Comparison of ENCODE assay signal across 3 cellular contexts in the genomic region with DNA sequence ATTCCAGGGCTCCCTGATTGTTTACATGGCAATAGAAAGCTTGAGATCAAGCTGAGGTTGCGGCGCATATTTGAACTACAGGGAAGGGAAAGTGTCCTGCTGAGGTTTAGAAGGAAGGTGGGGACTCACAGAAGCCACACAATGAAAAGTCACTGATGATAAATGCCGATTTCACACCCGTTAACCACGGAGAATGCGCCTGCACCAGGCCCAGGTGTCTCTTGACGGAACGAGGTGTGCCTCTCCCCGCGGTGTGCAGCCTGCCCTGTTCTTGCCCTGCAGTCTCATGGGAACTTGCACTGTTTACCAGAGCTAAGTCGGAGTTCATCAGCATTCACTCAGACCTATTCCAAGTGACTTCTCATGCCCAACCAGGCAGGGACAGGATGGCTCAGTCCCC.
TF ChIP-seq lines count a peak whose summit lies in the region.

No MANE protein-coding gene starts in this region.

TF ChIP-seq in A549, 52 proteins besides CTCF, POLR2A, EP300 and RAD21:
- TF ChIP-seq SREBF2 (IDR thresholded peaks at IDR 0.05), result no peak
- TF ChIP-seq NR3C1 (IDR thresholded peaks at IDR 0.05), result no peak
- no peak for TF ChIP-seq BHLHE40 (IDR thresholded peaks at IDR 0.05; ENCODE audit: low read depth, low read length)
- no peak for TF ChIP-seq EHF (CRISPR knock-in tag; IDR thresholded peaks at IDR 0.05)
- TF ChIP-seq, protein P1, sequence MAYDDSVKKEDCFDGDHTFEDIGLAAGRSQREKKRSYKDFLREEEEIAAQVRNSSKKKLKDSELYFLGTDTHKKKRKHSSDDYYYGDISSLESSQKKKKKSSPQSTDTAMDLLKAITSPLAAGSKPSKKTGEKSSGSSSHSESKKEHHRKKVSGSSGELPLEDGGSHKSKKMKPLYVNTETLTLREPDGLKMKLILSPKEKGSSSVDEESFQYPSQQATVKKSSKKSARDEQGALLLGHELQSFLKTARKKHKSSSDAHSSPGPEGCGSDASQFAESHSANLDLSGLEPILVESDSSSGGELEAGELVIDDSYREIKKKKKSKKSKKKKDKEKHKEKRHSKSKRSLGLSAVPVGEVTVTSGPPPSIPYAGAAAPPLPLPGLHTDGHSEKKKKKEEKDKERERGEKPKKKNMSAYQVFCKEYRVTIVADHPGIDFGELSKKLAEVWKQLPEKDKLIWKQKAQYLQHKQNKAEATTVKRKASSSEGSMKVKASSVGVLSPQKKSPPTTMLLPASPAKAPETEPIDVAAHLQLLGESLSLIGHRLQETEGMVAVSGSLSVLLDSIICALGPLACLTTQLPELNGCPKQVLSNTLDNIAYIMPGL (CRISPR knock-in tag; IDR thresholded peaks at IDR 0.05; ENCODE audit: borderline replicate concordance), result no peak
- TF ChIP-seq NPAS2 (CRISPR knock-in tag; IDR thresholded peaks at IDR 0.05; ENCODE audit: borderline replicate concordance), result no peak
- no peak for TF ChIP-seq TP53 (CRISPR knock-in tag; IDR thresholded peaks at IDR 0.05)
- TF ChIP-seq, protein P2, sequence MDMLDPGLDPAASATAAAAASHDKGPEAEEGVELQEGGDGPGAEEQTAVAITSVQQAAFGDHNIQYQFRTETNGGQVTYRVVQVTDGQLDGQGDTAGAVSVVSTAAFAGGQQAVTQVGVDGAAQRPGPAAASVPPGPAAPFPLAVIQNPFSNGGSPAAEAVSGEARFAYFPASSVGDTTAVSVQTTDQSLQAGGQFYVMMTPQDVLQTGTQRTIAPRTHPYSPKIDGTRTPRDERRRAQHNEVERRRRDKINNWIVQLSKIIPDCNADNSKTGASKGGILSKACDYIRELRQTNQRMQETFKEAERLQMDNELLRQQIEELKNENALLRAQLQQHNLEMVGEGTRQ (IDR thresholded peaks at IDR 0.05), result no peak
- TF ChIP-seq CBX2 (IDR thresholded peaks at IDR 0.05; ENCODE audit: borderline replicate concordance, low read depth), result no peak
- TF ChIP-seq HOXB13 (CRISPR knock-in tag; IDR thresholded peaks at IDR 0.05; ENCODE audit: low read depth), result no peak
- no peak for TF ChIP-seq MAZ (IDR thresholded peaks at IDR 0.05; ENCODE audit: borderline replicate concordance, low read depth, low read length)
- no peak for TF ChIP-seq RARB (CRISPR knock-in tag; IDR thresholded peaks at IDR 0.05)
- TF ChIP-seq ZC3H11A (IDR thresholded peaks at IDR 0.05), result no peak
- TF ChIP-seq EHMT2 (IDR thresholded peaks at IDR 0.05; ENCODE audit: low read depth), result no peak
- TF ChIP-seq, protein P3, sequence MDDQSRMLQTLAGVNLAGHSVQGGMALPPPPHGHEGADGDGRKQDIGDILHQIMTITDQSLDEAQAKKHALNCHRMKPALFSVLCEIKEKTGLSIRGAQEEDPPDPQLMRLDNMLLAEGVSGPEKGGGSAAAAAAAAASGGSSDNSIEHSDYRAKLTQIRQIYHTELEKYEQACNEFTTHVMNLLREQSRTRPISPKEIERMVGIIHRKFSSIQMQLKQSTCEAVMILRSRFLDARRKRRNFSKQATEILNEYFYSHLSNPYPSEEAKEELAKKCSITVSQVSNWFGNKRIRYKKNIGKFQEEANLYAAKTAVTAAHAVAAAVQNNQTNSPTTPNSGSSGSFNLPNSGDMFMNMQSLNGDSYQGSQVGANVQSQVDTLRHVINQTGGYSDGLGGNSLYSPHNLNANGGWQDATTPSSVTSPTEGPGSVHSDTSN (IDR thresholded peaks at IDR 0.05), result no peak

TF ChIP-seq in Ishikawa, 13 proteins besides CTCF, POLR2A, EP300 and RAD21:
- TF ChIP-seq EGR1 (IDR thresholded peaks at IDR 0.05) (peak; percentile 59), TEAD4 (IDR thresholded peaks at IDR 0.05) (peak; percentile 99), YY1 (IDR thresholded peaks at IDR 0.05; ENCODE audit: low read depth) (no peak; the same call in 1 of the 2 replicates), NFIC (IDR thresholded peaks at IDR 0.05) (peak; percentile 96), CEBPB (IDR thresholded peaks at IDR 0.05) (peak; percentile 63; the same call in 1 of the 2 replicates), TCF12 (IDR thresholded peaks at IDR 0.05; ENCODE audit: low read depth) (peak; percentile 100), FOXM1 (IDR thresholded peaks at IDR 0.05; ENCODE audit: borderline replicate concordance, low read depth) (peak; percentile 99), CREB1 (IDR thresholded peaks at IDR 0.05; ENCODE audit: low read depth) (no peak)
- TF ChIP-seq, protein P4, sequence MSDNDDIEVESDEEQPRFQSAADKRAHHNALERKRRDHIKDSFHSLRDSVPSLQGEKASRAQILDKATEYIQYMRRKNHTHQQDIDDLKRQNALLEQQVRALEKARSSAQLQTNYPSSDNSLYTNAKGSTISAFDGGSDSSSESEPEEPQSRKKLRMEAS (IDR thresholded peaks at IDR 0.05), result peak; percentile 92

TF ChIP-seq in GM12878, 131 proteins besides CTCF, POLR2A, EP300 and RAD21 (continues in another document):
- no peak for TF ChIP-seq RBBP5 (conservative IDR thresholded peaks at IDR 0.05)
- TF ChIP-seq RCOR1 (conservative IDR thresholded peaks at IDR 0.05; ENCODE audit: low read depth, low read length), result no peak
- no peak for TF ChIP-seq EZH2 (IDR thresholded peaks at IDR 0.05; ENCODE audit: borderline replicate concordance, control insufficient read depth, low read depth, low read length)
- TF ChIP-seq, protein P5, sequence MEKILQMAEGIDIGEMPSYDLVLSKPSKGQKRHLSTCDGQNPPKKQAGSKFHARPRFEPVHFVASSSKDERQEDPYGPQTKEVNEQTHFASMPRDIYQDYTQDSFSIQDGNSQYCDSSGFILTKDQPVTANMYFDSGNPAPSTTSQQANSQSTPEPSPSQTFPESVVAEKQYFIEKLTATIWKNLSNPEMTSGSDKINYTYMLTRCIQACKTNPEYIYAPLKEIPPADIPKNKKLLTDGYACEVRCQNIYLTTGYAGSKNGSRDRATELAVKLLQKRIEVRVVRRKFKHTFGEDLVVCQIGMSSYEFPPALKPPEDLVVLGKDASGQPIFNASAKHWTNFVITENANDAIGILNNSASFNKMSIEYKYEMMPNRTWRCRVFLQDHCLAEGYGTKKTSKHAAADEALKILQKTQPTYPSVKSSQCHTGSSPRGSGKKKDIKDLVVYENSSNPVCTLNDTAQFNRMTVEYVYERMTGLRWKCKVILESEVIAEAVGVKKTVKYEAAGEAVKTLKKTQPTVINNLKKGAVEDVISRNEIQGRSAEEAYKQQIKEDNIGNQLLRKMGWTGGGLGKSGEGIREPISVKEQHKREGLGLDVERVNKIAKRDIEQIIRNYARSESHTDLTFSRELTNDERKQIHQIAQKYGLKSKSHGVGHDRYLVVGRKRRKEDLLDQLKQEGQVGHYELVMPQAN (conservative IDR thresholded peaks at IDR 0.05), result no peak
- TF ChIP-seq KDM1A (IDR thresholded peaks at IDR 0.05; ENCODE audit: borderline replicate concordance), result no peak
- TF ChIP-seq, protein P6, sequence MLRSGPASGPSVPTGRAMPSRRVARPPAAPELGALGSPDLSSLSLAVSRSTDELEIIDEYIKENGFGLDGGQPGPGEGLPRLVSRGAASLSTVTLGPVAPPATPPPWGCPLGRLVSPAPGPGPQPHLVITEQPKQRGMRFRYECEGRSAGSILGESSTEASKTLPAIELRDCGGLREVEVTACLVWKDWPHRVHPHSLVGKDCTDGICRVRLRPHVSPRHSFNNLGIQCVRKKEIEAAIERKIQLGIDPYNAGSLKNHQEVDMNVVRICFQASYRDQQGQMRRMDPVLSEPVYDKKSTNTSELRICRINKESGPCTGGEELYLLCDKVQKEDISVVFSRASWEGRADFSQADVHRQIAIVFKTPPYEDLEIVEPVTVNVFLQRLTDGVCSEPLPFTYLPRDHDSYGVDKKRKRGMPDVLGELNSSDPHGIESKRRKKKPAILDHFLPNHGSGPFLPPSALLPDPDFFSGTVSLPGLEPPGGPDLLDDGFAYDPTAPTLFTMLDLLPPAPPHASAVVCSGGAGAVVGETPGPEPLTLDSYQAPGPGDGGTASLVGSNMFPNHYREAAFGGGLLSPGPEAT (IDR thresholded peaks at IDR 0.05; ENCODE audit: low read depth), result no peak
- TF ChIP-seq JUNB (IDR thresholded peaks at IDR 0.05), result no peak
- TF ChIP-seq, protein P7, sequence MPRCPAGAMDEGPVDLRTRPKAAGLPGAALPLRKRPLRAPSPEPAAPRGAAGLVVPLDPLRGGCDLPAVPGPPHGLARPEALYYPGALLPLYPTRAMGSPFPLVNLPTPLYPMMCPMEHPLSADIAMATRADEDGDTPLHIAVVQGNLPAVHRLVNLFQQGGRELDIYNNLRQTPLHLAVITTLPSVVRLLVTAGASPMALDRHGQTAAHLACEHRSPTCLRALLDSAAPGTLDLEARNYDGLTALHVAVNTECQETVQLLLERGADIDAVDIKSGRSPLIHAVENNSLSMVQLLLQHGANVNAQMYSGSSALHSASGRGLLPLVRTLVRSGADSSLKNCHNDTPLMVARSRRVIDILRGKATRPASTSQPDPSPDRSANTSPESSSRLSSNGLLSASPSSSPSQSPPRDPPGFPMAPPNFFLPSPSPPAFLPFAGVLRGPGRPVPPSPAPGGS (IDR thresholded peaks at IDR 0.05; ENCODE audit: borderline replicate concordance, insufficient read depth, low read depth, low read length, poor library complexity, severe bottlenecking), result no peak
- peak; percentile 21; the same call in 1 of the 2 replicates for TF ChIP-seq RUNX3 (IDR thresholded peaks at IDR 0.05; ENCODE audit: low read length)
- TF ChIP-seq, protein P8, sequence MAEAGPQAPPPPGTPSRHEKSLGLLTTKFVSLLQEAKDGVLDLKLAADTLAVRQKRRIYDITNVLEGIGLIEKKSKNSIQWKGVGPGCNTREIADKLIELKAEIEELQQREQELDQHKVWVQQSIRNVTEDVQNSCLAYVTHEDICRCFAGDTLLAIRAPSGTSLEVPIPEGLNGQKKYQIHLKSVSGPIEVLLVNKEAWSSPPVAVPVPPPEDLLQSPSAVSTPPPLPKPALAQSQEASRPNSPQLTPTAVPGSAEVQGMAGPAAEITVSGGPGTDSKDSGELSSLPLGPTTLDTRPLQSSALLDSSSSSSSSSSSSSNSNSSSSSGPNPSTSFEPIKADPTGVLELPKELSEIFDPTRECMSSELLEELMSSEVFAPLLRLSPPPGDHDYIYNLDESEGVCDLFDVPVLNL (IDR thresholded peaks at IDR 0.05; ENCODE audit: low read depth, low read length), result no peak
- no peak for TF ChIP-seq CREM (IDR thresholded peaks at IDR 0.05; ENCODE audit: low read depth)
- TF ChIP-seq, protein P9, sequence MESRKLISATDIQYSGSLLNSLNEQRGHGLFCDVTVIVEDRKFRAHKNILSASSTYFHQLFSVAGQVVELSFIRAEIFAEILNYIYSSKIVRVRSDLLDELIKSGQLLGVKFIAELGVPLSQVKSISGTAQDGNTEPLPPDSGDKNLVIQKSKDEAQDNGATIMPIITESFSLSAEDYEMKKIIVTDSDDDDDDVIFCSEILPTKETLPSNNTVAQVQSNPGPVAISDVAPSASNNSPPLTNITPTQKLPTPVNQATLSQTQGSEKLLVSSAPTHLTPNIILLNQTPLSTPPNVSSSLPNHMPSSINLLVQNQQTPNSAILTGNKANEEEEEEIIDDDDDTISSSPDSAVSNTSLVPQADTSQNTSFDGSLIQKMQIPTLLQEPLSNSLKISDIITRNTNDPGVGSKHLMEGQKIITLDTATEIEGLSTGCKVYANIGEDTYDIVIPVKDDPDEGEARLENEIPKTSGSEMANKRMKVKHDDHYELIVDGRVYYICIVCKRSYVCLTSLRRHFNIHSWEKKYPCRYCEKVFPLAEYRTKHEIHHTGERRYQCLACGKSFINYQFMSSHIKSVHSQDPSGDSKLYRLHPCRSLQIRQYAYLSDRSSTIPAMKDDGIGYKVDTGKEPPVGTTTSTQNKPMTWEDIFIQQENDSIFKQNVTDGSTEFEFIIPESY (IDR thresholded peaks at IDR 0.05), result no peak
- TF ChIP-seq, protein P10, sequence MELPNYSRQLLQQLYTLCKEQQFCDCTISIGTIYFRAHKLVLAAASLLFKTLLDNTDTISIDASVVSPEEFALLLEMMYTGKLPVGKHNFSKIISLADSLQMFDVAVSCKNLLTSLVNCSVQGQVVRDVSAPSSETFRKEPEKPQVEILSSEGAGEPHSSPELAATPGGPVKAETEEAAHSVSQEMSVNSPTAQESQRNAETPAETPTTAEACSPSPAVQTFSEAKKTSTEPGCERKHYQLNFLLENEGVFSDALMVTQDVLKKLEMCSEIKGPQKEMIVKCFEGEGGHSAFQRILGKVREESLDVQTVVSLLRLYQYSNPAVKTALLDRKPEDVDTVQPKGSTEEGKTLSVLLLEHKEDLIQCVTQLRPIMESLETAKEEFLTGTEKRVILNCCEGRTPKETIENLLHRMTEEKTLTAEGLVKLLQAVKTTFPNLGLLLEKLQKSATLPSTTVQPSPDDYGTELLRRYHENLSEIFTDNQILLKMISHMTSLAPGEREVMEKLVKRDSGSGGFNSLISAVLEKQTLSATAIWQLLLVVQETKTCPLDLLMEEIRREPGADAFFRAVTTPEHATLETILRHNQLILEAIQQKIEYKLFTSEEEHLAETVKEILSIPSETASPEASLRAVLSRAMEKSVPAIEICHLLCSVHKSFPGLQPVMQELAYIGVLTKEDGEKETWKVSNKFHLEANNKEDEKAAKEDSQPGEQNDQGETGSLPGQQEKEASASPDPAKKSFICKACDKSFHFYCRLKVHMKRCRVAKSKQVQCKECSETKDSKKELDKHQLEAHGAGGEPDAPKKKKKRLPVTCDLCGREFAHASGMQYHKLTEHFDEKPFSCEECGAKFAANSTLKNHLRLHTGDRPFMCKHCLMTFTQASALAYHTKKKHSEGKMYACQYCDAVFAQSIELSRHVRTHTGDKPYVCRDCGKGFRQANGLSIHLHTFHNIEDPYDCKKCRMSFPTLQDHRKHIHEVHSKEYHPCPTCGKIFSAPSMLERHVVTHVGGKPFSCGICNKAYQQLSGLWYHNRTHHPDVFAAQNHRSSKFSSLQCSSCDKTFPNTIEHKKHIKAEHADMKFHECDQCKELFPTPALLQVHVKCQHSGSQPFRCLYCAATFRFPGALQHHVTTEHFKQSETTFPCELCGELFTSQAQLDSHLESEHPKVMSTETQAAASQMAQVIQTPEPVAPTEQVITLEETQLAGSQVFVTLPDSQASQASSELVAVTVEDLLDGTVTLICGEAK (IDR thresholded peaks at IDR 0.05; ENCODE audit: borderline replicate concordance), result no peak
- TF ChIP-seq ZNF274 (IDR thresholded peaks at IDR 0.05; ENCODE audit: insufficient read depth, insufficient read length), result no peak
- TF ChIP-seq IKZF1 (conservative IDR thresholded peaks at IDR 0.05), result 0 out of 2 replicates have a peak, but pooled peaks have one; percentile 13
- TF ChIP-seq FOXK2 (IDR thresholded peaks at IDR 0.05), result no peak
- no peak for TF ChIP-seq CHD2 (IDR thresholded peaks at IDR 0.05; ENCODE audit: borderline replicate concordance, low read depth, low read length)
- peak; percentile 33 for TF ChIP-seq MEF2B (IDR thresholded peaks at IDR 0.05; ENCODE audit: partially characterized antibody, poor library complexity, severe bottlenecking)
- no peak for TF ChIP-seq TAF1 (IDR thresholded peaks at IDR 0.05; ENCODE audit: borderline replicate concordance, low read depth, low read length)
- TF ChIP-seq BHLHE40 (IDR thresholded peaks at IDR 0.05; ENCODE audit: borderline replicate concordance in 1 of 2, low read depth in 2 of 2, low read length in 1 of 2), result peak in 1 of 2 experiments; percentile 33; a peak in 1 of 4 replicates
